Comparison of ENCODE assay signal across 8 cellular contexts in the genomic region with DNA sequence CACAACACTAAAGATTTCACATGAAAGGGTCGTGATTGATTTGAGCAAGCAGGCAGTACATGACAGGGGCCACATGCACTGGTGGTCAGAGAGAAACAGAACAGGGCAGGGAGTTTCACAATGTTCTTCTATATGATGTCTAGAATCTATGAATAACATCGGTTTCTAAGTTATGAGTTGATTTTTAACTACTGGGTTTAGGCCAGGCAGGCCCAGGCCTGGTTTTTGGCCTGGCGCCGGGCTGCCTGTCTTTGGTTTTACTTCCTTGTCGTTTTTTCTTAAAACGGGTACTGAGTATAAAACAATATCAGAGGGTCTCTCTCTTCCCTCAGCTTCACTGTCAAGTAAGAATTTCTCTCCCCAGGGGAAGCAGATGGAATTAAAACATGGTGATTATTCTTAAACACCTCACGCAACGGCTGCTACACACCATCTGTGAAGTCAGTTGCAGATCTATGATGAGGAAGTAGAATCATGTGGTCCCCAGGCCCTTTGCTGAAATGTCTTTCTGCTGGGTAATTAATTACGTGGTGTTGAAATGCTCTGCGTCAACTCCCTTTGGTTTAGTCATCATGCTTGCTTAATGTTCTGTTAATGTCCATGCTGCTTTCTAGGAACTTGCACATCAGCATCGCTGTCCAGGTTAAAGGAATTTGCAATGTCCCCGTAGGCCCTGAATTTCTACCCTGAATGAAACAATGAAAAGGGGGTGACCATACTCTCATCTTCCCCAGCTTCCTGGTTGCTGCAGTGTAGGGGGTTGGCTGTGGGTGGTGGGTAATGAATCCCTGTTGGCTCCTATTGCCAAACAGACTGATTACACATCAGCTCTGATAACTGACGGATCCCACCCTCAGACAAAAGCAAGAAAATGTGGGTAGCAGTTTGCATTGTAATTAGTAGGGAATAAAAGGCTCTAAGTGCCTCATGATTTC.
DNase-seq lines count a peak whose midpoint lies in the region; ATAC-seq, FAIRE-seq and TF ChIP-seq lines count a peak whose summit lies in the region.

No MANE protein-coding gene starts in this region.

- TF ChIP-seq CTCF in OCI-LY1 (IDR thresholded peaks at IDR 0.05; ENCODE audit: low read length) (no peak), fibroblast of villous mesenchyme (IDR thresholded peaks at IDR 0.05; ENCODE audit: insufficient read depth, low read depth, low read length) (no peak)

- peak overlapping the region; percentile 91 for H3K27ac ChIP-seq in OCI-LY1 (ENCODE audit: low read depth, low read length, poor library complexity, severe bottlenecking)
- peak overlapping the region; percentile 62 to 81 for H3K27ac ChIP-seq in small intestine (ENCODE audit: low read depth in 1 of 2, low read length in 1 of 2)

- no peak overlapping the region for H3K4me3 ChIP-seq in OCI-LY1 (ENCODE audit: low read depth, low read length, poor library complexity, severe bottlenecking)
- H3K4me3 ChIP-seq in fibroblast of villous mesenchyme (ENCODE audit: low read depth, low read length), result no peak overlapping the region
- H3K4me3 ChIP-seq in small intestine (ENCODE audit: low read depth in 1 of 2, low read length in 2 of 2), result no peak overlapping the region

- peak overlapping the region; percentile 49 for H3K9ac ChIP-seq in OCI-LY1 (ENCODE audit: low read length)

- H3K9me3 ChIP-seq in OCI-LY1 (ENCODE audit: low read length), result peaks cover 10% of the 10 kb centered on the region; the same call in 1 of the 2 replicates
- H3K9me3 ChIP-seq in small intestine (ENCODE audit: control insufficient read depth, low read depth), result no peaks in the 10 kb centered on the region

- H3K4me2 ChIP-seq in OCI-LY1 (ENCODE audit: low read length), result peak overlapping the region; percentile 32

- WGBS in small intestine, 3 donors, result 45 to 64% (median 51%) methylated on average over 13 of the region's 13 CpGs

- ATAC-seq in HG03060 (IDR thresholded peaks at IDR 0.05; ENCODE audit: low read depth, unreplicated experiment), result peak; percentile 39
- ATAC-seq in GM21381 (IDR thresholded peaks at IDR 0.05; ENCODE audit: unreplicated experiment), result no peak
- ATAC-seq in GM18870 (IDR thresholded peaks at IDR 0.05; ENCODE audit: unreplicated experiment), result no peak

- H2AFZ ChIP-seq in OCI-LY1 (ENCODE audit: low read length), result peak overlapping the region; percentile 11; the same call in 1 of the 2 replicates

- no peaks in the 10 kb centered on the region for H3F3A ChIP-seq in OCI-LY1 (ENCODE audit: insufficient read depth, low read length)

- no peaks in the 10 kb centered on the region for H4K20me1 ChIP-seq in OCI-LY1 (ENCODE audit: insufficient read depth, low read length)

- H3K36me3 ChIP-seq in OCI-LY1 (ENCODE audit: insufficient read depth, low read length) (no peaks in the 10 kb centered on the region), small intestine (ENCODE audit: control insufficient read depth in 2 of 2, insufficient read depth in 2 of 2, low read length in 2 of 2) (no peaks in the 10 kb centered on the region)

- DNase-seq in GF-D8 (lab: John Stamatoyannopoulos, UW) (peak; percentile 99), fibroblast of villous mesenchyme (ENCODE audit: low read depth) (peak; percentile 98), small intestine (peak; percentile 81), T-helper 1 cell (no peak)

- no peaks in the 10 kb centered on the region for H3K79me2 ChIP-seq in OCI-LY1 (ENCODE audit: insufficient read depth, low read length)

- peaks cover 25% of the 10 kb centered on the region for H3K4me1 ChIP-seq in OCI-LY1 (ENCODE audit: insufficient read depth, low read length, severe bottlenecking)
- H3K4me1 ChIP-seq in small intestine (ENCODE audit: control insufficient read depth in 2 of 2, insufficient read depth in 1 of 2, low read depth in 1 of 2, low read length in 1 of 2), result peaks cover 0 to 7% of the 10 kb centered on the region in 2 donors

- no peaks in the 10 kb centered on the region for H3K27me3 ChIP-seq in OCI-LY1 (ENCODE audit: insufficient read depth, low read length)
- H3K27me3 ChIP-seq in small intestine (ENCODE audit: control insufficient read depth in 2 of 2, insufficient read depth in 2 of 2, low read length in 2 of 2), result no peaks in the 10 kb centered on the region

- FAIRE-seq in small intestine (lab: Jason Lieb, UNC), result no peak

- no peaks in the 10 kb centered on the region for H3K9me2 ChIP-seq in OCI-LY1 (ENCODE audit: low read depth, low read length)

Comparison
In these comparisons a context has a peak if more than half of its experiments do, and no peak if none do; other contexts are left out.
1. DNase-seq: peak in GF-D8 (single experiment), fibroblast of villous mesenchyme (single experiment) and small intestine (single experiment); none in T-helper 1 cell (0 of 5).